ENCODE assay signal across 35 cellular contexts in the genomic region with DNA sequence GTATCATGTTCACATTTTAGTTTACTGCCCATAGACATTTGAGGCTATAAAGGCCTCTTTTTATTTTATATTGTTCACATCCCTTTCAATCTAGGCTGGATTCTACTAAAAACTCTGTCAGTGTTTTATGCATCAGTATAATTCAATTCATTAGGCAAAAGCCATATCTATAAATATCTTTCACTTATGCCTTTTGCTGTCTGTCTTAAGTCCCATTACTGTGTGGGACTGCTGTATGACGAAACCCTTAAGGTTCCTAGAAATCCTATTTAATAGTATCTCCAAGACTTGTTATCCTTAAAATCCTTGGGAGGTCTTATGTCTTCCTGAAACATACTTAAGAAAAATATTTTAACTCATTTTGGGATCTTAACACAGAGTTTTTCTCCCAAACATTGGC.
"Had no signal": no experiment of that assay in that cellular context is flagged by ENCODE, and none has a peak within 500 bp of the region (broad histone marks: within the 10 kb centered on the region; RNA-seq: fewer than 3 reads in every experiment).

No MANE protein-coding gene starts in this region.

- H3K4me3 ChIP-seq: ascending aorta, cardiac muscle cell had no signal

- H3K9me3 ChIP-seq: ascending aorta had no signal

- DNase-seq: activated CD4-positive, alpha-beta memory T cell treated with anti-CD3 and anti-CD28 coated beads, Interleukin-2, amount 10 ng/mL, durations not matched to agents 7 days and 5 days; activated CD4-positive, alpha-beta T cell treated with anti-CD3 and anti-CD28 coated beads for 1 hour; activated CD4-positive, alpha-beta T cell treated with anti-CD3 and anti-CD28 coated beads for 36 hours; activated CD4-positive, alpha-beta T cell treated with anti-CD3 and anti-CD28 coated beads for 48 hours; activated CD4-positive, alpha-beta T cell treated with anti-CD3 and anti-CD28 coated beads, Interleukin-2, amount 10 ng/mL, durations not matched to agents 7 days and 5 days; activated CD4-positive, alpha-beta T cell treated with anti-CD3 and anti-CD28 coated beads, Interleukin-2, amount 50 U/mL, for 48 hours; activated CD4-positive, CD25-positive, alpha-beta regulatory T cell; activated CD8-positive, alpha-beta memory T cell treated with anti-CD3 and anti-CD28 coated beads for 24 hours; activated CD8-positive, alpha-beta memory T cell treated with anti-CD3 and anti-CD28 coated beads, Interleukin-2, amount 10 ng/mL, durations not matched to agents 7 days and 5 days; activated CD8-positive, alpha-beta memory T cell treated with anti-CD3 and anti-CD28 coated beads, Interleukin-2, amount 50 U/mL, for 48 hours; activated CD8-positive, alpha-beta T cell treated with anti-CD3 and anti-CD28 coated beads, Interleukin-2, amount 10 ng/mL, durations not matched to agents 7 days and 5 days; activated effector memory CD4-positive, alpha-beta T cell treated with Interleukin-2 at 50 U/mL for 16 hours; activated gamma-delta T cell; activated naive CD4-positive, alpha-beta T cell treated with anti-CD3 and anti-CD28 coated beads, Interleukin-2, amount 10 ng/mL, durations not matched to agents 7 days and 5 days; activated naive CD4-positive, alpha-beta T cell treated with Interleukin-2 at 50 U/mL for 16 hours; activated naive CD8-positive, alpha-beta T cell treated with anti-CD3 and anti-CD28 coated beads, Interleukin-2, amount 10 ng/mL, durations not matched to agents 7 days and 5 days; activated naive CD8-positive, alpha-beta T cell treated with anti-CD3 and anti-CD28 coated beads, Interleukin-2, amount 50 U/mL, for 24 hours; activated T-cell treated with anti-CD3 and anti-CD28 coated beads, Interleukin-2, amount 50 U/mL, for 24 hours; activated T-cell treated with anti-CD3 and anti-CD28 coated beads, Interleukin-2, amount 50 U/mL, for 48 hours; amygdala; anterior cingulate cortex; caudate nucleus; cerebellar nuclear complex; T-helper 17 cell; WERI-Rb-1 had no signal

- H3K4me3 Mint-ChIP-seq: activated CD4-positive, alpha-beta memory T cell treated with anti-CD3 and anti-CD28 coated beads, Interleukin-2, amount 10 ng/mL, durations not matched to agents 7 days and 5 days; activated CD4-positive, alpha-beta T cell treated with anti-CD3 and anti-CD28 coated beads for 36 hours; activated CD4-positive, alpha-beta T cell treated with anti-CD3 and anti-CD28 coated beads, Interleukin-2, amount 10 ng/mL, durations not matched to agents 7 days and 5 days; activated CD8-positive, alpha-beta memory T cell treated with anti-CD3 and anti-CD28 coated beads, Interleukin-2, amount 10 ng/mL, durations not matched to agents 7 days and 5 days; activated CD8-positive, alpha-beta T cell treated with anti-CD3 and anti-CD28 coated beads, Interleukin-2, amount 10 ng/mL, durations not matched to agents 7 days and 5 days; activated naive CD4-positive, alpha-beta T cell treated with anti-CD3 and anti-CD28 coated beads, Interleukin-2, amount 10 ng/mL, durations not matched to agents 7 days and 5 days; activated naive CD4-positive, alpha-beta T cell treated with anti-CD3 and anti-CD28 coated beads, Interleukin-2, amount 50 U/mL, for 24 hours; activated naive CD8-positive, alpha-beta T cell; activated naive CD8-positive, alpha-beta T cell treated with anti-CD3 and anti-CD28 coated beads, Interleukin-2, amount 10 ng/mL, durations not matched to agents 7 days and 5 days; activated naive CD8-positive, alpha-beta T cell treated with anti-CD3 and anti-CD28 coated beads, Interleukin-2, amount 50 U/mL, for 24 hours; activated T-cell treated with anti-CD3 and anti-CD28 coated beads, Interleukin-2, amount 50 U/mL, for 24 hours; brain; central memory CD8-positive, alpha-beta T cell; T-helper 17 cell; WTC11 had no signal

- H3K27ac ChIP-seq: ascending aorta, cardiac muscle cell, WERI-Rb-1 had no signal

- H3K4me1 Mint-ChIP-seq: activated CD4-positive, alpha-beta memory T cell treated with anti-CD3 and anti-CD28 coated beads, Interleukin-2, amount 10 ng/mL, durations not matched to agents 7 days and 5 days; activated CD4-positive, alpha-beta T cell treated with anti-CD3 and anti-CD28 coated beads for 36 hours; activated CD4-positive, alpha-beta T cell treated with anti-CD3 and anti-CD28 coated beads, Interleukin-2, amount 10 ng/mL, durations not matched to agents 7 days and 5 days; activated CD8-positive, alpha-beta memory T cell treated with anti-CD3 and anti-CD28 coated beads, Interleukin-2, amount 10 ng/mL, durations not matched to agents 7 days and 5 days; activated naive CD4-positive, alpha-beta T cell treated with anti-CD3 and anti-CD28 coated beads, Interleukin-2, amount 10 ng/mL, durations not matched to agents 7 days and 5 days; activated naive CD4-positive, alpha-beta T cell treated with anti-CD3 and anti-CD28 coated beads, Interleukin-2, amount 50 U/mL, for 24 hours; activated naive CD8-positive, alpha-beta T cell treated with anti-CD3 and anti-CD28 coated beads, Interleukin-2, amount 10 ng/mL, durations not matched to agents 7 days and 5 days; activated naive CD8-positive, alpha-beta T cell treated with anti-CD3 and anti-CD28 coated beads, Interleukin-2, amount 50 U/mL, for 24 hours; brain; central memory CD8-positive, alpha-beta T cell; T-helper 17 cell had no signal

- H3K36me3 ChIP-seq: ascending aorta, cardiac muscle cell, WERI-Rb-1 had no signal

- FAIRE-seq: bronchial epithelial cell had no signal

- H3K9me3 Mint-ChIP-seq: activated naive CD4-positive, alpha-beta T cell treated with anti-CD3 and anti-CD28 coated beads, Interleukin-2, amount 50 U/mL, for 24 hours; activated naive CD8-positive, alpha-beta T cell treated with anti-CD3 and anti-CD28 coated beads, Interleukin-2, amount 10 ng/mL, durations not matched to agents 7 days and 5 days; activated naive CD8-positive, alpha-beta T cell treated with anti-CD3 and anti-CD28 coated beads, Interleukin-2, amount 50 U/mL, for 24 hours; activated T-cell treated with anti-CD3 and anti-CD28 coated beads, Interleukin-2, amount 50 U/mL, for 24 hours; activated T-helper 2 cell treated with anti-CD3 and anti-CD28 coated beads, Interferon-gamma antibody, Interleukin-2, Interleukin-4, amounts not matched to agents 10 μg/mL and 5 μg/mL and 100 μg/mL, durations not matched to agents 14 hours and 24 hours and 36 hours; central memory CD8-positive, alpha-beta T cell had no signal

- H3K36me3 Mint-ChIP-seq: activated CD8-positive, alpha-beta memory T cell treated with anti-CD3 and anti-CD28 coated beads, Interleukin-2, amount 10 ng/mL, durations not matched to agents 7 days and 5 days; activated naive CD4-positive, alpha-beta T cell treated with anti-CD3 and anti-CD28 coated beads, Interleukin-2, amount 10 ng/mL, durations not matched to agents 7 days and 5 days; activated naive CD4-positive, alpha-beta T cell treated with anti-CD3 and anti-CD28 coated beads, Interleukin-2, amount 50 U/mL, for 24 hours; activated naive CD8-positive, alpha-beta T cell; activated naive CD8-positive, alpha-beta T cell treated with anti-CD3 and anti-CD28 coated beads, Interleukin-2, amount 10 ng/mL, durations not matched to agents 7 days and 5 days; brain had no signal

- ATAC-seq: activated CD4-positive, alpha-beta T cell treated with anti-CD3 and anti-CD28 coated beads for 36 hours; activated CD4-positive, CD25-positive, alpha-beta regulatory T cell treated with anti-CD3 and anti-CD28 coated beads, Interleukin-2, amount 50 U/mL, for 24 hours; activated CD8-positive, alpha-beta memory T cell treated with anti-CD3 and anti-CD28 coated beads, Interleukin-2, amount 10 ng/mL, durations not matched to agents 7 days and 5 days; activated CD8-positive, alpha-beta T cell treated with anti-CD3 and anti-CD28 coated beads, Interleukin-2, amount 10 ng/mL, durations not matched to agents 7 days and 5 days; activated naive CD8-positive, alpha-beta T cell treated with anti-CD3 and anti-CD28 coated beads, Interleukin-2, amount 50 U/mL, for 24 hours; T-helper 17 cell; WTC11 had no signal

- H3K27ac Mint-ChIP-seq: activated CD4-positive, alpha-beta memory T cell treated with anti-CD3 and anti-CD28 coated beads, Interleukin-2, amount 10 ng/mL, durations not matched to agents 7 days and 5 days; activated CD4-positive, alpha-beta T cell treated with anti-CD3 and anti-CD28 coated beads for 36 hours; activated CD4-positive, alpha-beta T cell treated with anti-CD3 and anti-CD28 coated beads, Interleukin-2, amount 10 ng/mL, durations not matched to agents 7 days and 5 days; activated CD8-positive, alpha-beta memory T cell treated with anti-CD3 and anti-CD28 coated beads, Interleukin-2, amount 10 ng/mL, durations not matched to agents 7 days and 5 days; activated CD8-positive, alpha-beta T cell treated with anti-CD3 and anti-CD28 coated beads, Interleukin-2, amount 10 ng/mL, durations not matched to agents 7 days and 5 days; activated naive CD4-positive, alpha-beta T cell treated with anti-CD3 and anti-CD28 coated beads, Interleukin-2, amount 10 ng/mL, durations not matched to agents 7 days and 5 days; activated naive CD4-positive, alpha-beta T cell treated with anti-CD3 and anti-CD28 coated beads, Interleukin-2, amount 50 U/mL, for 24 hours; activated naive CD8-positive, alpha-beta T cell; activated naive CD8-positive, alpha-beta T cell treated with anti-CD3 and anti-CD28 coated beads, Interleukin-2, amount 10 ng/mL, durations not matched to agents 7 days and 5 days; activated naive CD8-positive, alpha-beta T cell treated with anti-CD3 and anti-CD28 coated beads, Interleukin-2, amount 50 U/mL, for 24 hours; activated T-cell treated with anti-CD3 and anti-CD28 coated beads, Interleukin-2, amount 50 U/mL, for 24 hours; activated T-helper 2 cell treated with anti-CD3 and anti-CD28 coated beads, Interferon-gamma antibody, Interleukin-2, Interleukin-4, amounts not matched to agents 10 μg/mL and 5 μg/mL and 100 μg/mL, durations not matched to agents 14 hours and 24 hours and 36 hours; brain; T-helper 17 cell; WTC11 had no signal

- H3K27me3 Mint-ChIP-seq: activated CD4-positive, alpha-beta memory T cell treated with anti-CD3 and anti-CD28 coated beads, Interleukin-2, amount 10 ng/mL, durations not matched to agents 7 days and 5 days; activated CD4-positive, alpha-beta T cell treated with anti-CD3 and anti-CD28 coated beads for 36 hours; activated CD4-positive, alpha-beta T cell treated with anti-CD3 and anti-CD28 coated beads, Interleukin-2, amount 10 ng/mL, durations not matched to agents 7 days and 5 days; activated CD8-positive, alpha-beta memory T cell treated with anti-CD3 and anti-CD28 coated beads, Interleukin-2, amount 10 ng/mL, durations not matched to agents 7 days and 5 days; activated naive CD4-positive, alpha-beta T cell treated with anti-CD3 and anti-CD28 coated beads, Interleukin-2, amount 10 ng/mL, durations not matched to agents 7 days and 5 days; activated naive CD4-positive, alpha-beta T cell treated with anti-CD3 and anti-CD28 coated beads, Interleukin-2, amount 50 U/mL, for 24 hours; activated naive CD8-positive, alpha-beta T cell; activated naive CD8-positive, alpha-beta T cell treated with anti-CD3 and anti-CD28 coated beads, Interleukin-2, amount 10 ng/mL, durations not matched to agents 7 days and 5 days; activated naive CD8-positive, alpha-beta T cell treated with anti-CD3 and anti-CD28 coated beads, Interleukin-2, amount 50 U/mL, for 24 hours; activated T-cell treated with anti-CD3 and anti-CD28 coated beads, Interleukin-2, amount 50 U/mL, for 24 hours; brain; central memory CD8-positive, alpha-beta T cell; T-helper 17 cell had no signal

- H3K27me3 ChIP-seq: ascending aorta, cardiac muscle cell had no signal
